ENCODE assay signal across 8 cellular contexts in the genomic region with DNA sequence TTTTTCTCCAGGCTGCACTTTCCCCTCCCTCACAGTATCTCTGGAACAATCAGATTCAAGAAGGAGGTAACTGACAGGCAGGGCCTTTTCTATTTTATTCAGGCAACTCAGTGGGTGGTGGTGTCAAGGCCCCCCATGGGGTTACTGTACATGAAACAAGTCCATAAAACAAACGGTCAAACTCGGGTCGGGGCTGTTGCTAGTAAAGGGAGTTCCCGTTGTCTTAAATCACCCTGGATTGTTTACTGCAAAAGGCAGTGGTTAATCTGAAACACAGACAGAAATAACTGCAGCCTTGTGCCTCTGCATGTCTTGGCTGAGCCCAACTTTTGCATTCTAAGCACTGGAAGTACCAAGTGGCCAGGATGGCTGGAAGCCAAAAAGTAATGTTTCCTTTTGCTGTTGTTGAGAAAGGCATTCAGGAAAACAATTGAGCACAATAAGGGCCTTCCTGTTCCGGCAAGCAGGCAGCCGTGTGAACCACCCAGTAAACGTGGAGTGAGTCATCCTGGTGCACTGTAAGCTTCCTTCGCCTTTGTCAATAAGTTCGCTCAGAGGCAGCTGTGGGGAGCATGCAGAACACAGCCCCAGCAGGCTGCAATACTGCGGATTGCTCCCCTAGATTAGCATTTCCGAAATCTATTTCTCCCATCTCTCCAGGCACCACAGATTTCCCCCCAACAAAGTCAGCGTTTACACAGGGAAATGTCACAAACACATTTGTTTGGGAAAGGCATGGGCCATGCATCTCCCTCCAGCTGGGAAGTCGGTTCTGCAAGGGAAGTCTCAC.
DNase-seq lines count a peak whose midpoint lies in the region; ATAC-seq, FAIRE-seq and TF ChIP-seq lines count a peak whose summit lies in the region.

No MANE protein-coding gene starts in this region.

- H4K20me1 ChIP-seq in PC-9 (ENCODE audit: insufficient read depth) = no peaks in the 10 kb centered on the region

- peaks cover 35% of the 10 kb centered on the region; the same call in 1 of the 2 replicates for H3F3A ChIP-seq in PC-9 (ENCODE audit: insufficient read depth, low read depth)

- no peaks in the 10 kb centered on the region for H3K79me2 ChIP-seq in PC-9 (ENCODE audit: low read depth)

- ATAC-seq in HG03196 (IDR thresholded peaks at IDR 0.05; ENCODE audit: unreplicated experiment) (peak; percentile 91), Right ventricle myocardium inferior (peak; percentile 84)

- H3K36me3 ChIP-seq in PC-9 (ENCODE audit: low read depth) = no peaks in the 10 kb centered on the region; the same call in 1 of the 2 replicates
- no peaks in the 10 kb centered on the region for H3K36me3 ChIP-seq in prostate gland

- H3K9me3 ChIP-seq in PC-9 (ENCODE audit: insufficient read depth, low read depth) (peaks cover 18% of the 10 kb centered on the region), prostate gland (no peaks in the 10 kb centered on the region)

- DNase-seq in AG08395 (ENCODE audit: low spot score) (peak; percentile 84), GM19239 (ENCODE audit: insufficient read length, low spot score) (peak; percentile 12), PC-9 (peak; percentile 80 to 88), Right ventricle myocardium inferior (ENCODE audit: missing footprints) (no peak), prostate gland (ENCODE audit: low spot score) (peak; percentile 97), midbrain (lab: John Stamatoyannopoulos, UW) (no peak)
- DNase-seq in activated naive CD4-positive, alpha-beta T cell treated with anti-CD3 and anti-CD28 coated beads, Interleukin-2, amount 50 U/mL, for 16 hours = peak; percentile 57

- H3K4me1 ChIP-seq in PC-9 (replicated peaks; ENCODE audit: insufficient read depth) (peaks cover 45% of the 10 kb centered on the region), prostate gland (replicated peaks) (peaks cover 3% of the 10 kb centered on the region)

- WGBS in prostate gland = 4% methylated on average over 13 of the region's 13 CpGs

- TF ChIP-seq CTCF in PC-9 (conservative IDR thresholded peaks at IDR 0.05) (no peak), prostate gland (IDR thresholded peaks at IDR 0.05) (peak in 2 of 4 experiments; percentile 2 to 3)

- POLR2A ChIA-PET in PC-9 (lab: Charles Lee; ENCODE audit: unreplicated experiment) = interaction anchor here (0.6 kb wide), 2 partner anchors 123 to 1121 kb away, joined by 5 to 7 read pairs; no protein-coding TSS in a partner anchor

- H3K27me3 ChIP-seq in PC-9 (ENCODE audit: insufficient read depth, low read depth) (no peaks in the 10 kb centered on the region), prostate gland (replicated peaks; ENCODE audit: insufficient read depth) (no peaks in the 10 kb centered on the region)

- TF ChIP-seq POLR2A in prostate gland (IDR thresholded peaks at IDR 0.05) = no peak

- peak overlapping the region; percentile 23; the same call in 1 of the 2 replicates for H3K4me2 ChIP-seq in PC-9

- CTCF ChIA-PET in PC-9 (lab: Charles Lee) = no interaction called here

- no TSS peak for BruUV-seq in PC-9 (replicated peaks; lab: Mats Ljungman, UMichigan)

- H3K9me2 ChIP-seq in PC-9 (ENCODE audit: insufficient read depth) = no peaks in the 10 kb centered on the region

- no peak overlapping the region for H2AFZ ChIP-seq in PC-9

- peak overlapping the region; percentile 92 for H3K27ac ChIP-seq in PC-9
- H3K27ac ChIP-seq in prostate gland = peak overlapping the region; percentile 68 to 75

- FAIRE-seq in GM19239 (lab: Jason Lieb, UNC) = peak; percentile 68

- no peak overlapping the region for H3K4me3 ChIP-seq in PC-9
- H3K4me3 ChIP-seq in prostate gland = no peak overlapping the region

- intact Hi-C loops in PC-9 (cut with micrococcal nuclease; ENCODE audit: unreplicated experiment) = loop anchor here (1.0 to 5.0 kb wide), 7 partner anchors 23 to 533 kb away; no protein-coding TSS in a partner anchor
- intact Hi-C loops in Right ventricle myocardium inferior (cut with DNase I) = loop anchor here (5.0 to 10.0 kb wide), 4 partner anchors 42 to 435 kb away; partner anchors contain the start of gene IRS1
- intact Hi-C loops in prostate gland (cut with DNase I) = loop anchor here (10.0 kb wide), 1 partner anchor 145 kb away; the partner anchor contains the start of gene IRS1

Comparison
In these comparisons a context has a peak if more than half of its experiments do, and no peak if none do; other contexts are left out.
1. DNase-seq: peak in AG08395 (single experiment), GM19239 (single experiment), PC-9 (2 of 2), activated naive CD4-positive, alpha-beta T cell treated with anti-CD3 and anti-CD28 coated beads, Interleukin-2, amount 50 U/mL, for 16 hours (single experiment) and prostate gland (single experiment); none in Right ventricle myocardium inferior (single experiment) and midbrain (single experiment).